ENCODE assay signal across 13 cellular contexts in the genomic region with DNA sequence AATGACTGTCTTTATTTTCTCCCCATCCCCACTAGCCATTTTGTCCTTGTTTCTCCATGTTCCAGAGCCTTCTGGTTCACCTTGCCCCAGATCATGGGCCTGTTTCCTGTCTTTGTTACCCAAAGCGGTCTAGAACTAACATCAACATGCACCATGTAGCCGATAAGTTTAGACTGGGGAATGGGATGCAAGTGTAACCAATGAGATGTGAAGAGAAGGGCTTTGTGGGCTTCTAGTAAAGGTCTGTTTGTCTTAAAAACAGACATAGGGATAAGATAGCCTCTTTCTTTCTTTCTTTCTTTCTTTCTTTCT. TPM values are rescaled to one million over a fixed set of nuclear protein-coding genes. Genes with fewer than 3 reads are reported as not detected.
DNase-seq lines count a peak whose midpoint lies in the region; FAIRE-seq and TF ChIP-seq lines count a peak whose summit lies in the region.
"Had no signal": no experiment of that assay in that cellular context is flagged by ENCODE, and none has a peak within 500 bp of the region (broad histone marks: within the 10 kb centered on the region; RNA-seq: fewer than 3 reads in every experiment).

No MANE protein-coding gene starts in this region.

- H3K9me2 ChIP-seq in OCI-LY7 (ENCODE audit: insufficient read depth, low read length) = no peaks in the 10 kb centered on the region

- no peak overlapping the region for H3K4ac ChIP-seq in H1 (replicated peaks; ENCODE audit: insufficient read length, low read depth, low read length)

- POLR2A ChIA-PET in OCI-LY7 (lab: Charles Lee) = interaction anchor here (1.0 to 4.7 kb wide), 2 partner anchors 10 to 25 kb away, joined by 5 to 18 read pairs; a partner anchor contains a TSS
- POLR2A ChIA-PET in H1 (lab: Charles Lee; ENCODE audit: partially characterized antibody) = no interaction called here

- TF ChIP-seq CTCF in GM12864 (IDR thresholded peaks at IDR 0.05; ENCODE audit: low read depth, low read length, missing control alignments) = no peak
- no peak for TF ChIP-seq CTCF in OCI-LY7 (conservative IDR thresholded peaks at IDR 0.05; ENCODE audit: low read length)
- no peak for TF ChIP-seq CTCF in H1 (IDR thresholded peaks at IDR 0.05; ENCODE audit: control extremely low read depth in 1 of 3, insufficient read depth in 1 of 3, low read depth in 1 of 3, low read length in 3 of 3)

- no peak overlapping the region for H3K18ac ChIP-seq in H1 (ENCODE audit: extremely low read depth, low read length)

- intact Hi-C loops in OCI-LY7 (cut with micrococcal nuclease; ENCODE audit: unreplicated experiment) = loop anchor here (10.0 kb wide), 1 partner anchor 269 kb away; a partner anchor contains a TSS

- H3K79me1 ChIP-seq in H1 (ENCODE audit: low read depth, low read length) = no peaks in the 10 kb centered on the region

- no peak for FAIRE-seq in H1 (lab: Jason Lieb, UNC)

- H2BK15ac ChIP-seq in H1 (ENCODE audit: low read length) = no peak overlapping the region

- 89% methylated on average over 2 of the region's 2 CpGs; no CpG with 5 or more reads in 1 of the 2 experiments for WGBS in H1 (ENCODE audit: extremely low coverage in 1 of 2, insufficient coverage in 1 of 2, insufficient read length in 1 of 2, insufficient replicate concordance in 2 of 2, low coverage in 1 of 2, low lambda C conversion rate in 2 of 2, missing lambda C conversion rate in 1 of 2), 2 experiments

- no peak overlapping the region for H2BK12ac ChIP-seq in H1 (ENCODE audit: low read depth, low read length)

- H3K56ac ChIP-seq in H1 (replicated peaks; ENCODE audit: insufficient read length, low read depth, low read length) = no peak overlapping the region

- H3K4me1 ChIP-seq in OCI-LY7 (ENCODE audit: insufficient read depth, low read length, poor library complexity, severe bottlenecking) = peaks cover 88% of the 10 kb centered on the region
- H3K4me1 ChIP-seq in H1 (replicated peaks in 1 of 4; ENCODE audit: control insufficient read depth in 3 of 4, insufficient read depth in 4 of 4, low read length in 3 of 4) = peaks cover 0 to 5% (median 3%) of the 10 kb centered on the region in 4 experiments; a peak in 3 of 7 replicates
- H3K4me1 ChIP-seq: breast epithelium had no signal

- H2BK20ac ChIP-seq in H1 (ENCODE audit: low read length) = no peak overlapping the region

- H3K14ac ChIP-seq in H1 (ENCODE audit: insufficient read length) = no peak overlapping the region

- H3K9me3 ChIP-seq in OCI-LY7 (ENCODE audit: low read length) (no peaks in the 10 kb centered on the region), H1 (ENCODE audit: insufficient read depth in 2 of 2, low read depth in 1 of 2, low read length in 1 of 2) (no peaks in the 10 kb centered on the region)
- H3K9me3 ChIP-seq: breast epithelium had no signal

- no peaks in the 10 kb centered on the region for H3K23me2 ChIP-seq in H1 (ENCODE audit: low read depth, low read length)

- no peak overlapping the region for H4K91ac ChIP-seq in H1 (replicated peaks; ENCODE audit: insufficient read length, low read length)

- H3K9ac ChIP-seq in H1 (replicated peaks in 1 of 4; ENCODE audit: extremely low read depth in 1 of 4, low read depth in 3 of 4, low read length in 3 of 4) = no peak overlapping the region

- H4K8ac ChIP-seq in H1 (ENCODE audit: extremely low read depth, insufficient read depth, low read length) = no peak overlapping the region

- no peak overlapping the region for H3K23ac ChIP-seq in H1 (ENCODE audit: insufficient read length)

- peak overlapping the region; percentile 36 for H3K4me3 ChIP-seq in GM12864 (ENCODE audit: low read depth, low read length)
- peak overlapping the region; percentile 3 for H3K4me3 ChIP-seq in OCI-LY7 (ENCODE audit: low read depth, low read length, poor library complexity, severe bottlenecking)
- H3K4me3 ChIP-seq in H1 (ENCODE audit: extremely low read depth in 1 of 4, insufficient read depth in 2 of 4, low read depth in 3 of 4, low read length in 4 of 4) = no peak overlapping the region
- H3K4me3 ChIP-seq in skin epidermis = no peak overlapping the region
- H3K4me3 ChIP-seq: breast epithelium had no signal

- H3K27ac ChIP-seq in OCI-LY7 (ENCODE audit: low read depth, low read length, poor library complexity, severe bottlenecking) = peak overlapping the region; percentile 98
- no peak overlapping the region for H3K27ac ChIP-seq in H1 (ENCODE audit: low read depth, low read length)
- H3K27ac ChIP-seq in skin epidermis = peak overlapping the region in 17 of 21 experiments; percentile 7 to 95 (median 60)

- H3K27me3 ChIP-seq in H1 (replicated peaks in 1 of 4; ENCODE audit: control insufficient read depth in 3 of 4, extremely low read depth in 1 of 4, insufficient read depth in 3 of 4, low read length in 3 of 4) = no peaks in the 10 kb centered on the region
- H3K27me3 ChIP-seq: breast epithelium had no signal

- no peak overlapping the region for H2BK5ac ChIP-seq in H1 (ENCODE audit: low read depth, low read length)

- TF ChIP-seq RAD21 in H1 (IDR thresholded peaks at IDR 0.05 in 1 of 2, conservative IDR thresholded peaks at IDR 0.05 in 1 of 2; ENCODE audit: low read depth in 2 of 2, low read length in 2 of 2) = no peak

- no peak for TF ChIP-seq POLR2A in H1 (IDR thresholded peaks at IDR 0.05; ENCODE audit: control extremely low read depth in 1 of 2, low read depth in 2 of 2, low read length in 2 of 2)

- BruUV-seq in OCI-LY7 (replicated peaks; lab: Mats Ljungman, UMichigan) = no TSS peak

- H3K79me2 ChIP-seq in OCI-LY7 (ENCODE audit: insufficient read depth, low read depth, low read length) (peaks cover 38% of the 10 kb centered on the region; the same call in 1 of the 2 replicates), H1 (ENCODE audit: control insufficient read depth in 1 of 2, insufficient read depth in 2 of 2, low read length in 2 of 2) (no peaks in the 10 kb centered on the region)

- TF ChIP-seq EP300 in H1 (IDR thresholded peaks at IDR 0.05; ENCODE audit: borderline replicate concordance in 1 of 2, low read depth in 2 of 2, low read length in 2 of 2) = no peak

- H3K4me2 ChIP-seq in OCI-LY7 (ENCODE audit: low read length) = peak overlapping the region; percentile 80
- no peak overlapping the region for H3K4me2 ChIP-seq in H1 (ENCODE audit: insufficient read depth in 1 of 2, low read depth in 2 of 2, low read length in 2 of 2)

- H2AFZ ChIP-seq in OCI-LY7 (ENCODE audit: low read length) = no peak overlapping the region
- H2AFZ ChIP-seq in H1 (ENCODE audit: low read length) = 0 out of 2 replicates have a peak overlapping the region, but pooled peaks have one; percentile 41

- CTCF ChIA-PET in OCI-LY7 (lab: Charles Lee; ENCODE audit: unreplicated experiment) (interaction anchor here (3.2 kb wide), 1 partner anchor 14 kb away, joined by 13 read pairs; no protein-coding TSS in a partner anchor), H1 (lab: Charles Lee; ENCODE audit: partially characterized antibody) (interaction anchor here (0.7 to 2.1 kb wide), 3 partner anchors 12 to 166 kb away, joined by 4 to 5 read pairs (median 4); a partner anchor contains a TSS)

- H4K20me1 ChIP-seq in OCI-LY7 (ENCODE audit: insufficient read depth, low read length) = no peaks in the 10 kb centered on the region
- H4K20me1 ChIP-seq in H1 (replicated peaks in 1 of 2; ENCODE audit: control insufficient read depth in 1 of 2, insufficient read depth in 2 of 2, low read length in 2 of 2) = no peaks in the 10 kb centered on the region

- DNase-seq in GM12864 (ENCODE audit: low read depth) (no peak), OCI-LY7 (ENCODE audit: low spot score) (no peak), H1 (ENCODE audit: low read depth in 1 of 2, low spot score in 2 of 2) (no peak), NCI-H2227 (lab: John Stamatoyannopoulos, UW; ENCODE audit: unreplicated experiment) (no peak), superior temporal gyrus (ENCODE audit: extremely low spot score) (no peak), UCSD-AML1 (lab: John Stamatoyannopoulos, UW; ENCODE audit: unreplicated experiment) (no peak)
- DNase-seq: NCI-H524; SHP77 treated with DMSO at 0.1 percent for 48 hours; stimulated activated CD4-positive, alpha-beta T cell treated with anti-CD3 and anti-CD28 coated beads, Interleukin-4, amount 100 ng/mL, for 1 hour had no signal

- peaks cover 45% of the 10 kb centered on the region for H3K36me3 ChIP-seq in OCI-LY7 (ENCODE audit: insufficient read depth, low read length)
- no peaks in the 10 kb centered on the region for H3K36me3 ChIP-seq in H1 (ENCODE audit: control insufficient read depth in 2 of 4, insufficient read depth in 4 of 4, low read length in 3 of 4)
- H3K36me3 ChIP-seq: breast epithelium had no signal

- no peak overlapping the region for H2BK120ac ChIP-seq in H1 (replicated peaks; ENCODE audit: low read depth, low read length)

- no peak overlapping the region for H2AK5ac ChIP-seq in H1 (ENCODE audit: low read depth, low read length)

- H4K5ac ChIP-seq in H1 (ENCODE audit: insufficient read length, low read depth, low read length) = no peak overlapping the region

TF ChIP-seq in H1, 55 proteins besides CTCF, POLR2A, EP300 and RAD21 (continues in another document):
- TF ChIP-seq JUN (IDR thresholded peaks at IDR 0.05; ENCODE audit: low read depth, low read length) (no peak), TAF7 (optimal IDR thresholded peaks at IDR 0.05; ENCODE audit: borderline replicate concordance, low read depth, low read length) (no peak)

RNA-seq across cellular contexts. Expression of a gene that starts 25.7 kb away (rescaled TPM):
- total RNA-seq in OCI-LY7 (2014; rRNA removed; shearing (Covaris generic)) = 68.3 and 79.5 TPM in 2 replicates
- total RNA-seq in OCI-LY7 (2022) = 92.6 and 109 TPM in 2 replicates
- 7.1 and 8.6 TPM in 2 replicates for total RNA-seq in H1 (2021; fragmentation: NEBNext Ultra II Directional; extraction: Animal tissue kit (Norgen Biotek cat#: 25700))
- 4.5 and 6.0 TPM in 2 replicates for polyA plus RNA-seq in H1 (2011; rRNA removed)
- 4.4 TPM for polyA plus RNA-seq in H1 (2011; cell fraction: cytosol; rRNA removed)
- 16.8 TPM for polyA plus RNA-seq in H1 (2011; cell fraction: nucleus; rRNA removed)
- 10.9 to 15.7 TPM (median 13.2 TPM) in 4 replicates for polyA plus RNA-seq in H1 (2012, experiment 1 of 2)
- polyA plus RNA-seq in H1 (2012, experiment 2 of 2) = 5.9 TPM
- 4.8 TPM for polyA plus RNA-seq in H1 (2013, experiment 1 of 2)
- polyA plus RNA-seq in H1 (2013, experiment 2 of 2) = 5.9 TPM
- polyA minus RNA-seq in H1 (2011; rRNA and poly(A)+ RNA removed) = 17.3 and 35.7 TPM in 2 replicates
- polyA minus RNA-seq in H1 (2011; cell fraction: cytosol; rRNA and poly(A)+ RNA removed) = 8.5 TPM
- 17.7 TPM for polyA minus RNA-seq in H1 (2011; cell fraction: nucleus; rRNA and poly(A)+ RNA removed)

RNA-seq across cellular contexts. Expression of a gene that starts 53.3 kb away (rescaled TPM):
- not detected in 2 replicates for total RNA-seq in OCI-LY7 (2014; rRNA removed; shearing (Covaris generic))
- not detected in 2 replicates for total RNA-seq in OCI-LY7 (2022)
- total RNA-seq in H1 (2021; fragmentation: NEBNext Ultra II Directional; extraction: Animal tissue kit (Norgen Biotek cat#: 25700)) = not detected in 2 replicates
- 0.12 TPM in 1 of 2 replicates, not detected in the other for polyA plus RNA-seq in H1 (2011; rRNA removed)
- not detected for polyA plus RNA-seq in H1 (2011; cell fraction: cytosol; rRNA removed)
- polyA plus RNA-seq in H1 (2011; cell fraction: nucleus; rRNA removed) = not detected
- not detected in 4 replicates for polyA plus RNA-seq in H1 (2012, experiment 1 of 2)
- not detected for polyA plus RNA-seq in H1 (2012, experiment 2 of 2)
- not detected for polyA plus RNA-seq in H1 (2013, experiment 1 of 2)
- not detected for polyA plus RNA-seq in H1 (2013, experiment 2 of 2)
- not detected in 2 replicates for polyA minus RNA-seq in H1 (2011; rRNA and poly(A)+ RNA removed)
- polyA minus RNA-seq in H1 (2011; cell fraction: cytosol; rRNA and poly(A)+ RNA removed) = not detected
- not detected for polyA minus RNA-seq in H1 (2011; cell fraction: nucleus; rRNA and poly(A)+ RNA removed)
- total RNA-seq: breast epithelium, fibroblast of lung, osteocyte had no signal
- polyA plus RNA-seq: fibroblast of lung had no signal

Comparison
In these comparisons a context has a peak if more than half of its experiments do, and no peak if none do; other contexts are left out.
1. H3K4me3 ChIP-seq: peak in GM12864 (single experiment) and OCI-LY7 (single experiment); none in H1 (0 of 4) and skin epidermis (0 of 7).